In the genomic region with DNA sequence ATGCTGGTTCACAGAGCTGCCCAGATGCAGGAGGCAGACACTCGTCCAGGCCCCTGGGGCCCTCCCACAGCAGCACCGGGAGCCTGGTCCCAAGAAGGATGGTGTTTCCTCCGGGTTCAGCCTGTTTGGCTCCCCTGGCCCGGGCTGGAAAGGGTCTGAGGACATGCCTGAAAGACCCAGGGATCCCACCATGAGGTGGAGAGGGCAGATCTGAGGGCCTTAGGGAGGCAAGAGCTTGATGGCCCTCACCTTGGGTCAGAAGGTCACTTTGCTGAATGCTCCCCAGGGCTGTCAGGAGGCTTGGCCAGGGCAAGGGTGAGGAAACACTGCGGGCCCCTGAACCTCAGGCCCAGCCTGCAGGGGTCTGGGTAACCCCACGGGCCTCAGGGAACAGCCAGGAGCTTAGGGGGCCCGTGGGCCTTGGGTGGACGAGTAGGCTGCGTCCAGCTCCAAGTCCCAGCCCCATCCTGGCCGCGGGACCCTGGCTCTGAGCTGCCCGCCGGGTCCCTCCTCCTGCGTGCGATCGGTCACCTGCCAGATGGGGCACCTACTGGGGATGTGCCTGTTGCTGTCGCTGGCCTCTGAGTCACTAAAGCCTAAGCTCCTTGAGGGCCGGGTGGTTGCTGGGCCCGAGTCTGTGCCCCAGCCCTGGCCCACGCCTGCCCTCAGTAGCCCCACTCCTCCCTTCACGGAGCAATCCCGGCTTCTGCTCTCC, we compare ENCODE assay signal across 16 cellular contexts.
DNase-seq lines count a peak whose midpoint lies in the region; ATAC-seq, FAIRE-seq and TF ChIP-seq lines count a peak whose summit lies in the region.
"Had no signal": no experiment of that assay in that cellular context is flagged by ENCODE, and none has a peak within 500 bp of the region (broad histone marks: within the 10 kb centered on the region; RNA-seq: fewer than 3 reads in every experiment).

No MANE protein-coding gene starts in this region.

- peaks cover 10% of the 10 kb centered on the region for H3K9me3 ChIP-seq in RWPE2 (ENCODE audit: severe bottlenecking)
- H3K9me3 ChIP-seq in HepG2 (ENCODE audit: low read length): no peaks in the 10 kb centered on the region; the same call in none of the 2 replicates
- H3K9me3 ChIP-seq in testis: no peaks in the 10 kb centered on the region
- H3K9me3 ChIP-seq: ascending aorta had no signal

- 54% methylated on average over 6 of the region's 22 CpGs for WGBS in HepG2 (ENCODE audit: low lambda C conversion rate)
- WGBS in testis, 2 donors: 73 to 74% methylated on average over 18 to 22 of the region's 22 CpGs

- H3K27ac ChIP-seq in RWPE2 (ENCODE audit: poor library complexity, severe bottlenecking) (no peak overlapping the region), HepG2 (ENCODE audit: extremely low read length, insufficient read depth, low read length) (no peak overlapping the region), testis (no peak overlapping the region)
- H3K27ac ChIP-seq: ascending aorta, foreskin keratinocyte had no signal

- no peaks in the 10 kb centered on the region for H3K36me3 Mint-ChIP-seq in activated naive CD8-positive, alpha-beta T cell treated with anti-CD3 and anti-CD28 coated beads, Interleukin-2, amount 10 ng/mL, durations not matched to agents 7 days and 5 days
- no peaks in the 10 kb centered on the region for H3K36me3 Mint-ChIP-seq in activated naive CD8-positive, alpha-beta T cell treated with anti-CD3 and anti-CD28 coated beads, Interleukin-2, amount 50 U/mL, for 24 hours (ENCODE audit: low read depth)
- H3K36me3 Mint-ChIP-seq: stimulated activated naive B cell treated with anti-CD40 and anti-IgM and Interleukin-4, amounts not matched to agents 10 μg/mL and 1 μg/mL and 100 μg/mL, for 72 hours had no signal

- no peak overlapping the region for H3K4me3 ChIP-seq in RWPE2 (ENCODE audit: severe bottlenecking)
- H3K4me3 ChIP-seq in HepG2 (replicated peaks in 1 of 3; ENCODE audit: insufficient read depth in 1 of 3, low read depth in 2 of 3, low read length in 3 of 3): no peak overlapping the region
- H3K4me3 ChIP-seq in testis: peak overlapping the region; percentile 20 to 44

- TF ChIP-seq CTCF in RWPE2 (IDR thresholded peaks at IDR 0.05; ENCODE audit: poor library complexity, severe bottlenecking): no peak
- TF ChIP-seq CTCF in HepG2 (CRISPR knock-in tag; IDR thresholded peaks at IDR 0.05): no peak
- TF ChIP-seq CTCF in testis (IDR thresholded peaks at IDR 0.05): no peak

- H3K36me3 ChIP-seq in RWPE2 (ENCODE audit: low read depth) (no peaks in the 10 kb centered on the region), HepG2 (replicated peaks in 1 of 2; ENCODE audit: control insufficient read depth in 1 of 2, insufficient read depth in 2 of 2, low read length in 2 of 2) (no peaks in the 10 kb centered on the region), testis (ENCODE audit: low read depth, missing control alignments) (no peaks in the 10 kb centered on the region)
- H3K36me3 ChIP-seq: ascending aorta had no signal

- no peak for TF ChIP-seq EP300 in HepG2 (IDR thresholded peaks at IDR 0.05; ENCODE audit: low read depth in 2 of 2, low read length in 2 of 2)
- TF ChIP-seq EP300 in HepG2 (CRISPR knock-in tag; IDR thresholded peaks at IDR 0.05; ENCODE audit: borderline replicate concordance): no peak

- CTCF ChIA-PET in HepG2 (lab: Yijun Ruan, JAX; ENCODE audit: low intra/inter-chr PET ratio, low total read pairs): interaction anchor here (0.9 to 1.9 kb wide), 5 partner anchors 95 to 328 kb away, joined by 3 to 28 read pairs (median 4); no protein-coding TSS in a partner anchor

- H3K27me3 ChIP-seq in RWPE2 (ENCODE audit: insufficient read depth, poor library complexity, severe bottlenecking): no peaks in the 10 kb centered on the region
- peaks cover 3 to 12% of the 10 kb centered on the region in 2 experiments; a peak in 3 of 5 replicates for H3K27me3 ChIP-seq in HepG2 (ENCODE audit: control insufficient read depth in 1 of 2, insufficient read depth in 2 of 2, low read length in 2 of 2)
- no peaks in the 10 kb centered on the region for H3K27me3 ChIP-seq in testis
- H3K27me3 ChIP-seq: ascending aorta, foreskin keratinocyte had no signal

- H3K27me3 Mint-ChIP-seq in activated naive CD8-positive, alpha-beta T cell treated with anti-CD3 and anti-CD28 coated beads, Interleukin-2, amount 10 ng/mL, durations not matched to agents 7 days and 5 days: peaks cover 3% of the 10 kb centered on the region
- peaks cover 6% of the 10 kb centered on the region for H3K27me3 Mint-ChIP-seq in activated naive CD8-positive, alpha-beta T cell treated with anti-CD3 and anti-CD28 coated beads, Interleukin-2, amount 50 U/mL, for 24 hours

- no peak for ATAC-seq in activated naive CD8-positive, alpha-beta T cell treated with anti-CD3 and anti-CD28 coated beads, Interleukin-2, amount 10 ng/mL, durations not matched to agents 7 days and 5 days (ENCODE audit: low read depth)
- no peak for ATAC-seq in activated naive CD8-positive, alpha-beta T cell treated with anti-CD3 and anti-CD28 coated beads, Interleukin-2, amount 50 U/mL, for 24 hours
- no peak for ATAC-seq in RWPE2 (ENCODE audit: low read depth)
- ATAC-seq in HepG2: peak; percentile 6; the same call in 2 of the 3 replicates
- no peak for ATAC-seq in HG03571 (IDR thresholded peaks at IDR 0.05; ENCODE audit: unreplicated experiment)
- ATAC-seq: foreskin keratinocyte had no signal

- H3K4me2 ChIP-seq in HepG2 (ENCODE audit: low read depth, low read length): no peak overlapping the region

- H3K79me2 ChIP-seq in HepG2 (ENCODE audit: insufficient read depth, low read length): no peaks in the 10 kb centered on the region

- no peak for TF ChIP-seq POLR2A in HepG2 (IDR thresholded peaks at IDR 0.05; ENCODE audit: insufficient read depth in 1 of 2, low read depth in 2 of 2, low read length in 2 of 2)
- no peak for TF ChIP-seq POLR2A in testis (IDR thresholded peaks at IDR 0.05)

- in situ Hi-C loops in HepG2 (cut with HindIII; ENCODE audit: extremely low pct_ligation_motif_present, low pct_unique_long_range_greater_than_20kb): loop anchor here (5.0 kb wide), 2 partner anchors 96 to 331 kb away; no protein-coding TSS in a partner anchor

- peak; percentile 30 for DNase-seq in activated naive CD8-positive, alpha-beta T cell treated with anti-CD3 and anti-CD28 coated beads, Interleukin-2, amount 10 ng/mL, durations not matched to agents 7 days and 5 days
- DNase-seq in activated naive CD8-positive, alpha-beta T cell treated with anti-CD3 and anti-CD28 coated beads, Interleukin-2, amount 50 U/mL, for 24 hours: no peak
- peak; percentile 56 for DNase-seq in RWPE2 (ENCODE audit: low spot score)
- DNase-seq in HepG2 (ENCODE audit: low spot score): no peak
- no peak for DNase-seq in testis
- no peak for DNase-seq in T-helper 9 cell
- no peak for DNase-seq in RCC 7860 (ENCODE audit: low spot score)
- DNase-seq: ACHN, foreskin keratinocyte, NCI-H1694 treated with DMSO at 0.1 percent for 48 hours had no signal

- H3K9me3 Mint-ChIP-seq in activated naive CD8-positive, alpha-beta T cell treated with anti-CD3 and anti-CD28 coated beads, Interleukin-2, amount 10 ng/mL, durations not matched to agents 7 days and 5 days: peaks cover 3% of the 10 kb centered on the region
- no peaks in the 10 kb centered on the region for H3K9me3 Mint-ChIP-seq in activated naive CD8-positive, alpha-beta T cell treated with anti-CD3 and anti-CD28 coated beads, Interleukin-2, amount 50 U/mL, for 24 hours

- POLR2A ChIA-PET in activated naive CD8-positive, alpha-beta T cell treated with anti-CD3 and anti-CD28 coated beads, Interleukin-2, amount 10 ng/mL, durations not matched to agents 7 days and 5 days (lab: Charles Lee): no interaction called here
- POLR2A ChIA-PET in HepG2 (lab: Yijun Ruan, JAX): no interaction called here

- intact Hi-C loops in HepG2 (cut with micrococcal nuclease; ENCODE audit: unreplicated experiment): loop anchor here (10.0 kb wide), 1 partner anchor 98 kb away; no protein-coding TSS in a partner anchor
- intact Hi-C loops in testis (cut with DNase I; ENCODE audit: low total_unique reads): loop anchor here (5.0 kb wide), 1 partner anchor 331 kb away; no protein-coding TSS in a partner anchor

- H3K4me1 Mint-ChIP-seq in activated naive CD8-positive, alpha-beta T cell treated with anti-CD3 and anti-CD28 coated beads, Interleukin-2, amount 10 ng/mL, durations not matched to agents 7 days and 5 days: no peaks in the 10 kb centered on the region
- no peaks in the 10 kb centered on the region for H3K4me1 Mint-ChIP-seq in activated naive CD8-positive, alpha-beta T cell treated with anti-CD3 and anti-CD28 coated beads, Interleukin-2, amount 50 U/mL, for 24 hours

- FAIRE-seq in HepG2 (lab: Jason Lieb, UNC) (no peak), RCC 7860 (lab: Jason Lieb, UNC) (no peak)
- FAIRE-seq: colon, endothelial cell of umbilical vein had no signal

- H2AFZ ChIP-seq in HepG2 (ENCODE audit: low read length): no peak overlapping the region

- no peak overlapping the region for H3K9ac ChIP-seq in HepG2 (ENCODE audit: insufficient read depth, low read depth, low read length)

- H3K27ac Mint-ChIP-seq in activated naive CD8-positive, alpha-beta T cell treated with anti-CD3 and anti-CD28 coated beads, Interleukin-2, amount 10 ng/mL, durations not matched to agents 7 days and 5 days: no peak overlapping the region
- no peak overlapping the region for H3K27ac Mint-ChIP-seq in activated naive CD8-positive, alpha-beta T cell treated with anti-CD3 and anti-CD28 coated beads, Interleukin-2, amount 50 U/mL, for 24 hours
- H3K27ac Mint-ChIP-seq: stimulated activated naive B cell treated with anti-CD40 and anti-IgM and Interleukin-4, amounts not matched to agents 10 μg/mL and 1 μg/mL and 100 μg/mL, for 72 hours; T-helper 17 cell had no signal

- H3K4me1 ChIP-seq in RWPE2 (ENCODE audit: insufficient read depth, poor library complexity, severe bottlenecking) (no peaks in the 10 kb centered on the region), HepG2 (ENCODE audit: insufficient read depth, low read length) (no peaks in the 10 kb centered on the region), testis (peaks cover 18% of the 10 kb centered on the region)
- H3K4me1 ChIP-seq: foreskin keratinocyte had no signal

- H3K4me3 Mint-ChIP-seq in activated naive CD8-positive, alpha-beta T cell treated with anti-CD3 and anti-CD28 coated beads, Interleukin-2, amount 10 ng/mL, durations not matched to agents 7 days and 5 days: no peak overlapping the region
- no peak overlapping the region for H3K4me3 Mint-ChIP-seq in activated naive CD8-positive, alpha-beta T cell treated with anti-CD3 and anti-CD28 coated beads, Interleukin-2, amount 50 U/mL, for 24 hours

- TF ChIP-seq RAD21 in HepG2 (CRISPR knock-in tag; IDR thresholded peaks at IDR 0.05): no peak

- no TSS peak for BruUV-seq in HepG2 (replicated peaks; lab: Mats Ljungman, UMichigan)

- no peaks in the 10 kb centered on the region for H4K20me1 ChIP-seq in HepG2 (ENCODE audit: insufficient read depth, low read length)

TF ChIP-seq in HepG2, 621 proteins besides CTCF, POLR2A, EP300 and RAD21 (continues in another document):
- TF ChIP-seq EZH2 (conservative IDR thresholded peaks at IDR 0.05; ENCODE audit: low read depth, low read length): no peak
- no peak for TF ChIP-seq ADNP (CRISPR knock-in tag; IDR thresholded peaks at IDR 0.05)

Comparison
In these comparisons a context has a peak if more than half of its experiments do, and no peak if none do; other contexts are left out.
1. DNase-seq: peak in activated naive CD8-positive, alpha-beta T cell treated with anti-CD3 and anti-CD28 coated beads, Interleukin-2, amount 10 ng/mL, durations not matched to agents 7 days and 5 days (single experiment) and RWPE2 (single experiment); none in activated naive CD8-positive, alpha-beta T cell treated with anti-CD3 and anti-CD28 coated beads, Interleukin-2, amount 50 U/mL, for 24 hours (single experiment), HepG2 (single experiment), testis (single experiment), T-helper 9 cell (single experiment) and RCC 7860 (single experiment).
2. H3K4me3 ChIP-seq: peak in testis (2 of 2); none in RWPE2 (single experiment) and HepG2 (0 of 3).